ENCODE assay signal across 8 cellular contexts in the genomic region with DNA sequence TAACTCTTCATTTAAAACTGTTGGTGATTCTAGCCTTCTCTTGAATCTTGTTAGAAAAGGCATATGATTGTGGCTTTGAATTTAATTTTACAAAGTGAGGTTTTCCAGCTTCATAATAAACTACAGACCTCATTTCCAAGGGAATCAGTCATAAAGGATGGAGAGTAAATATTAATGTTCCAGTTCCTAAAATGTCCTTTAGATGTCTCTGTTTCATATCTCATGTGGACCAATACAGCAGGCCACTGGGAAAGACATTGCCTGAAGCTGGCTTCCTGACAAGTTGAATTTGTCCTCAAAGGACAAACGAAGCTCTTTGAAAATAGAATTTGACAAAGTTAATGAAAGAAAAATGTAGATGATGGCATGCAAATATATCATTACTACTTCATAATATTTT.
A peak's percentile ranks its signal among the peaks of the same experiment; 100 is the strongest.
DNase-seq lines count a peak whose midpoint lies in the region; ATAC-seq, FAIRE-seq and TF ChIP-seq lines count a peak whose summit lies in the region.

No MANE protein-coding gene starts in this region.

- H3K4me3 ChIP-seq in A549 (no peak overlapping the region), astrocyte of the cerebellum (ENCODE audit: low read depth, low read length) (no peak overlapping the region)

- no peak for TF ChIP-seq EP300 in A549 (IDR thresholded peaks at IDR 0.05)

- ATAC-seq in A549, result peak; percentile 55 to 78; a peak in 3 of 6 replicates
- peak; percentile 58 for ATAC-seq in GM18858 (IDR thresholded peaks at IDR 0.05; ENCODE audit: unreplicated experiment)
- ATAC-seq in GM21423 (IDR thresholded peaks at IDR 0.05; ENCODE audit: unreplicated experiment), result no peak
- no peak for ATAC-seq in HG03108 (IDR thresholded peaks at IDR 0.05; ENCODE audit: unreplicated experiment)

- TF ChIP-seq CTCF in A549 (IDR thresholded peaks at IDR 0.05), result peak; percentile 60
- peak; percentile 56 for TF ChIP-seq CTCF in astrocyte of the cerebellum (IDR thresholded peaks at IDR 0.05; ENCODE audit: low read depth, low read length, missing control alignments)

- 0 out of 3 replicates have a peak overlapping the region, but pooled peaks have one; percentile 4 for H3K4me2 ChIP-seq in A549

- H3K27ac ChIP-seq in A549, result peak overlapping the region; percentile 81 to 92; a peak in 5 of 6 replicates

- 7% methylated on average over 1 of the region's 1 CpG for WGBS in A549 (ENCODE audit: missing lambda C conversion rate)

- DNase-seq in A549 (ENCODE audit: low read depth in 1 of 2, low spot score in 1 of 2) (peak; percentile 36 to 70), NCI-H1092 (lab: John Stamatoyannopoulos, UW) (peak; percentile 47), astrocyte of the cerebellum (ENCODE audit: low read depth) (peak; percentile 50), inferior parietal cortex (ENCODE audit: extremely low spot score) (peak; percentile 68), HK-2 (ENCODE audit: unreplicated experiment) (no peak)

- TF ChIP-seq RAD21 in A549 (conservative IDR thresholded peaks at IDR 0.05 in 1 of 2, IDR thresholded peaks at IDR 0.05 in 1 of 2), result peak; percentile 81 to 83

- in situ Hi-C loops in astrocyte of the cerebellum (cut with HindIII; ENCODE audit: low sequenced_read_pairs), result no loop called here

- H3K9me3 ChIP-seq in A549, result no peaks in the 10 kb centered on the region

- TF ChIP-seq POLR2A in A549 (IDR thresholded peaks at IDR 0.05; ENCODE audit: low read length), result no peak

- CTCF ChIA-PET in A549 (lab: Yijun Ruan, JAX), result interaction anchor here (0.7 to 2.8 kb wide), 20 partner anchors 11 to 1502 kb away, joined by 3 to 7 read pairs (median 3); a partner anchor contains a TSS

- POLR2A ChIA-PET in A549 (lab: Yijun Ruan, JAX), result no interaction called here

- peaks cover 27% of the 10 kb centered on the region for H3K4me1 ChIP-seq in A549

- peak; percentile 36 for FAIRE-seq in A549 (lab: Jason Lieb, UNC)

TF ChIP-seq in A549, 52 proteins besides CTCF, POLR2A, EP300 and RAD21:
- peak; percentile 77 for TF ChIP-seq SMC3 (IDR thresholded peaks at IDR 0.05)
- TF ChIP-seq, protein P1, sequence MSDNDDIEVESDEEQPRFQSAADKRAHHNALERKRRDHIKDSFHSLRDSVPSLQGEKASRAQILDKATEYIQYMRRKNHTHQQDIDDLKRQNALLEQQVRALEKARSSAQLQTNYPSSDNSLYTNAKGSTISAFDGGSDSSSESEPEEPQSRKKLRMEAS (IDR thresholded peaks at IDR 0.05), result no peak
TF ChIP-seq in A549: peak in this region for 1.

Comparison
In these comparisons a context has a peak if more than half of its experiments do, and no peak if none do; other contexts are left out.
1. ATAC-seq: peak in A549 (2 of 2) and GM18858 (single experiment); none in GM21423 (single experiment) and HG03108 (single experiment).